In the genomic region with DNA sequence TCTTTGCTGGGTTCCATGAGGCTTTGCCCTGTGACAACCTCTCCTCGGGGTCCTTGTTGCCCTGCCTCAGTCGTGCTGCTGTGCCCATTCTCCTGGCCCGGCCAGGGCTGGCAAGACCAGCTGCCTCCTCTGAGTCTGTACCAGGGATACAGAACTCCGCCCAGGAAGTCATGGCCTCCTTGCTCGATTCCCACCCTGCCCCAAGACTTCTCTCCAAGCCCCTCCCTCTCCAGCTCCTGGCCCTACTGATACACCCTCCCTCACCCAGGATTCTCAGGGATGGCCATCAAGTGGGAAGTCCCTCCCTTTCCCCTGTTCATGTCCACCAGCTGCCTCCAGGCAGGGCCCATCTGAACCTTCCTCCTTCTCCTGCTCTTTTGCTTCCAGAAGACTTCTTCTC, we compare ENCODE assay signal across 15 cellular contexts. TPM values are rescaled to one million over a fixed set of nuclear protein-coding genes. Genes with fewer than 3 reads are reported as not detected.
"Had no signal": no experiment of that assay in that cellular context is flagged by ENCODE, and none has a peak within 500 bp of the region (broad histone marks: within the 10 kb centered on the region; RNA-seq: fewer than 3 reads in every experiment).

No MANE protein-coding gene starts in this region.

- H3K9me3 ChIP-seq: adrenal gland, right atrium auricular region, transverse colon had no signal

- H3K36me3 ChIP-seq: adrenal gland, cardiac muscle cell, right atrium auricular region, transverse colon had no signal

- H3K27ac Mint-ChIP-seq: progenitor cell of endocrine pancreas had no signal

- H3K4me3 Mint-ChIP-seq: natural killer cell treated with Interleukin-12 subunit alpha and Interleukin-12 subunit beta and Interleukin-15 and Interleukin-18, amount 100 ng/mL, for 72 hours had no signal

- H3K36me3 Mint-ChIP-seq: natural killer cell treated with Interleukin-12 subunit alpha and Interleukin-12 subunit beta and Interleukin-15 and Interleukin-18, amount 100 ng/mL, for 72 hours had no signal

- H3K27me3 ChIP-seq: adrenal gland, cardiac muscle cell, right atrium auricular region, transverse colon had no signal

- H3K9me3 Mint-ChIP-seq: natural killer cell treated with Interleukin-12 subunit alpha and Interleukin-12 subunit beta and Interleukin-15 and Interleukin-18, amount 100 ng/mL, for 72 hours had no signal

- DNase-seq: activated CD4-positive, CD25-positive, alpha-beta regulatory T cell treated with anti-CD3 and anti-CD28 coated beads, Interleukin-2, amount 50 U/mL, for 72 hours; activated naive CD4-positive, alpha-beta T cell treated with Interleukin-2 at 50 U/mL for 16 hours; adrenal gland; hippocampal formation; kidney glomerular epithelial cell; left ventricle myocardium superior; occipital lobe; stimulated activated CD4-positive, alpha-beta T cell treated with anti-CD3 and anti-CD28 coated beads, Interleukin-4, amount 100 ng/mL, for 24 hours; stimulated activated naive CD8-positive, alpha-beta T cell treated with anti-CD3 and anti-CD28 coated beads, Interleukin-15, Interleukin-2, amounts not matched to agents 100 U/mL and 50 U/mL, for 24 hours; transverse colon had no signal

- H3K27me3 Mint-ChIP-seq: natural killer cell treated with Interleukin-12 subunit alpha and Interleukin-12 subunit beta and Interleukin-15 and Interleukin-18, amount 100 ng/mL, for 72 hours had no signal

- H3K4me1 ChIP-seq: transverse colon had no signal

- H3K27ac ChIP-seq: adrenal gland, cardiac muscle cell, transverse colon had no signal

- H3K4me3 ChIP-seq: adrenal gland, cardiac muscle cell, right atrium auricular region, skin epidermis, transverse colon had no signal

- ATAC-seq: left ventricle myocardium superior; stimulated activated naive CD8-positive, alpha-beta T cell treated with anti-CD3 and anti-CD28 coated beads, Interleukin-15, Interleukin-2, amounts not matched to agents 100 U/mL and 50 U/mL, for 24 hours had no signal

RNA-seq across cellular contexts. Expression of a gene that starts 25.8 kb away (rescaled TPM):
- total RNA-seq: progenitor cell of endocrine pancreas had no signal
